Comparison of ENCODE assay signal across 21 cellular contexts in the genomic region with DNA sequence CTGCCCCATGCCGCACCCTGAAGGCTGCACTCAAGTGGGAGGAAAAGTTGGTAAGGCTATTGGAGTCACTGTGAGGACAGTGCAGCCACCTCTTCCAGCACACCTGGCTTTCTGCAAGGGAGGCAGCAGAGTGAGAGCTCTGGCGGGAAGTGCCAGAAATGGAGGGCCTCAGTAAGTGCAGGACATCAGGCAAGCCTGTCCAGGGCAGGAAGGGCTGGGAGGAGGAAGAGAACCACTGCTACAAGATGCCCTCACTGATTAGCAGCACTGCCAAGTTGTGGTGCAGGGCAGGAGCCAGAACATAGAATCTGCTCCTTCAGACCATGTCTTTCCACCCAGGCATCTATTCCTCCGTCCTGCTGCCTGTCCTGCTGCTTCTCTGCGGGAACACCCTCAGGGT.
"Had no signal": no experiment of that assay in that cellular context is flagged by ENCODE, and none has a peak within 500 bp of the region (broad histone marks: within the 10 kb centered on the region; RNA-seq: fewer than 3 reads in every experiment).

No MANE protein-coding gene starts in this region.

- H3K27ac ChIP-seq: coronary artery, hepatocyte, left ventricle myocardium inferior, lower lobe of right lung, neutrophil, skin epidermis, upper lobe of right lung had no signal

- H3K4me1 ChIP-seq: left ventricle myocardium inferior, lower lobe of right lung, upper lobe of right lung had no signal

- H3K27me3 ChIP-seq: hepatocyte, neutrophil, upper lobe of right lung had no signal

- ATAC-seq: left cardiac atrium, lower lobe of right lung, sciatic nerve, upper lobe of right lung had no signal

- H3K4me3 ChIP-seq: coronary artery, hepatocyte, left ventricle myocardium inferior, lower lobe of right lung, skin epidermis, upper lobe of right lung had no signal

- H2AFZ ChIP-seq: hepatocyte had no signal

- H3K4me2 ChIP-seq: hepatocyte had no signal

- H3K79me2 ChIP-seq: hepatocyte had no signal

- DNase-seq: effector CD4-positive, alpha-beta T cell; endodermal cell; erythroblast; foreskin melanocyte; kidney; left cardiac atrium; left ventricle myocardium inferior; lower lobe of right lung; mesenchymal stem cell; midbrain; naive B cell; stimulated activated CD4-positive, alpha-beta T cell treated with anti-CD3 and anti-CD28 coated beads, Interleukin-2, amount 100 ng/mL, for 24 hours; stimulated activated CD4-positive, alpha-beta T cell treated with anti-CD3 and anti-CD28 coated beads, Interleukin-4, amount 100 ng/mL, for 4 hours; stimulated activated naive CD4-positive, alpha-beta T cell treated with Interleukin-2 at 50 U/mL for 16 hours; upper lobe of right lung had no signal

- H3K9me3 ChIP-seq: left ventricle myocardium inferior, lower lobe of right lung, neutrophil, upper lobe of right lung had no signal

- FAIRE-seq: endothelial cell of umbilical vein, kidney had no signal
